ENCODE assay signal across 8 cellular contexts in the genomic region with DNA sequence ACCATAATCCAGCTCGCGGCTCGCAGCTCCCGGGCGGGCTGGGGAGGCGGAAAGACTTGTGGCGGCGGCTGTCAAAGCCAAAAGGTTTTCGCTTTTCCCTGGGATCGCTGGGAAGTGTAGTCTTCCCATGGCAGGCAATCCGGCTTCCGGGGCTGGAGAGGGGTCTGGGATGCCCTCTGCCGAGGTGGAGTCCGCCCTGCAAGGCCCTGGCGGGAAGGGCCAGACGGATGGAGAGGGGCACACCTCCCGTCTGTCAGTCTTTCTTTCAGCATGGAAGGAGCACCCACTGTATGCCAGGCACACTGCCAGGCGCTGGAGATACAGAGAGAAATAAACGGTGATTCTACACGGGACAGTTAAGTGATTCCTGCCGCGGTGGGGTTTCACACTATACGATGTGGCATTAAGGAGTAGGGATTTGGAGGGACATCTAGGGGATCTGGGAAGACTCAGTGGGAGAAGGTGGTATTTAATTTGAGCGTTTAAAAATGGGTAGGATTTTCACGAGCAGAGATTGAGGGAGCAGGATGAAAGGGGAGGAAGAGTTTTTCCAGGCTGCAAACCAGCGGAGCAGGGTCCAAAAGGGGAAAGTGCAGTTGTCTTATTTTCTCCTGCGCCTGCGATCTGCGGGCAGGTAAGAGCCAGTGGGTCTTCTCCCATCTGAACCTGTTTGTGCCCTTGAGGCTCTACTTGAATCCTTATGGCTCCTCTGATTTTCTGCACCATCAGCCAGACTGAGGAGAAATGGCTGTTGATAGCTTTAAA. TPM values are rescaled to one million over a fixed set of nuclear protein-coding genes. Genes with fewer than 3 reads are reported as not detected.
DNase-seq lines count a peak whose midpoint lies in the region; ATAC-seq and TF ChIP-seq lines count a peak whose summit lies in the region.

A gene (minus strand): TSS at position 60 of the 765 bp plus-strand sequence. CDS start 461 bp downstream, outside the sequence.

- H3K27me3 ChIP-seq in MG63 (no peaks in the 10 kb centered on the region), sigmoid colon (no peaks in the 10 kb centered on the region)

- no peak for TF ChIP-seq EP300 in sigmoid colon (IDR thresholded peaks at IDR 0.05)

- peak in 1 of 4 experiments; percentile 27 for TF ChIP-seq CTCF in sigmoid colon (IDR thresholded peaks at IDR 0.05)

- H3K9me3 ChIP-seq in MG63 (no peaks in the 10 kb centered on the region), SK-N-MC (ENCODE audit: low read depth, low read length) (no peaks in the 10 kb centered on the region), sigmoid colon (no peaks in the 10 kb centered on the region)

- H3K4me3 ChIP-seq in MG63, result peak within 1 kb of the TSS; percentile 79
- H3K4me3 ChIP-seq in SK-N-MC, result peak within 1 kb of the TSS; percentile 87
- H3K4me3 ChIP-seq in sigmoid colon, result peak within 1 kb of the TSS; percentile 53 to 95 (median 74)

- H3K36me3 ChIP-seq in MG63, result 0 out of 2 replicates have a peak, but pooled peaks cover 2% of the 10 kb centered on the region
- no peaks in the 10 kb centered on the region for H3K36me3 ChIP-seq in SK-N-MC (ENCODE audit: insufficient read depth, low read length)
- no peaks in the 10 kb centered on the region for H3K36me3 ChIP-seq in sigmoid colon

- H3K27ac ChIP-seq in SK-N-MC (no peak within 1 kb of the TSS), sigmoid colon (peak within 1 kb of the TSS; percentile 68 to 76 (median 75))

- ATAC-seq in HG03097 (IDR thresholded peaks at IDR 0.05; ENCODE audit: low FRiP score, unreplicated experiment) (no peak), HG02588 (IDR thresholded peaks at IDR 0.05; ENCODE audit: unreplicated experiment) (no peak)

- 3 to 11% methylated on average over 29 of the region's 29 CpGs for whole genome bisulfite sequencing in sigmoid colon, 2 donors

- no peak for TF ChIP-seq POLR2A in sigmoid colon (IDR thresholded peaks at IDR 0.05)

- DNase-seq in Daoy (ENCODE audit: low read depth) (peak; percentile 89), MG63 (peak; percentile 89), SK-N-MC (ENCODE audit: low read depth, low spot score) (no peak), cerebellum (ENCODE audit: low spot score) (peak; percentile 94), inferior parietal cortex (ENCODE audit: extremely low spot score) (peak; percentile 87), sigmoid colon (peak; percentile 92)

- intact Hi-C loops in sigmoid colon (cut with DNase I), result no loop called here

- peak within 1 kb of the TSS; percentile 52 for H3K9ac ChIP-seq in SK-N-MC (ENCODE audit: insufficient read length)

- H3K4me1 ChIP-seq in sigmoid colon, result peaks cover 0 to 27% (median 26%) of the 10 kb centered on the region in 4 donors

RNA-seq across cellular contexts. Expression of the gene that starts here (rescaled TPM):
- total RNA-seq in Daoy (2014; rRNA removed; shearing (Covaris generic)), result 9.3 and 14.8 TPM in 2 replicates
- 7.6 and 9.1 TPM in 2 replicates for total RNA-seq in MG63 (2014; rRNA removed; shearing (Covaris generic); ENCODE audit: low replicate concordance)
- total RNA-seq in cerebellum (26.6 TPM), sigmoid colon (10 to 100 TPM; 13.2 to 24.6 (median 16.0) TPM)
- 1 to 10 TPM; 1.8 to 7.0 (median 3.6) TPM for polyA plus RNA-seq in sigmoid colon
